Comparison of ENCODE assay signal across 1 cellular context in genomic region chr21:26091480-26092018, GRCh38.
TF ChIP-seq lines count a peak whose summit lies in the region.

No MANE protein-coding gene starts in this region.

TF ChIP-seq in IMR-90, 13 proteins besides CTCF, POLR2A, EP300 and RAD21 (continued from another document):
- TF ChIP-seq, protein P1, sequence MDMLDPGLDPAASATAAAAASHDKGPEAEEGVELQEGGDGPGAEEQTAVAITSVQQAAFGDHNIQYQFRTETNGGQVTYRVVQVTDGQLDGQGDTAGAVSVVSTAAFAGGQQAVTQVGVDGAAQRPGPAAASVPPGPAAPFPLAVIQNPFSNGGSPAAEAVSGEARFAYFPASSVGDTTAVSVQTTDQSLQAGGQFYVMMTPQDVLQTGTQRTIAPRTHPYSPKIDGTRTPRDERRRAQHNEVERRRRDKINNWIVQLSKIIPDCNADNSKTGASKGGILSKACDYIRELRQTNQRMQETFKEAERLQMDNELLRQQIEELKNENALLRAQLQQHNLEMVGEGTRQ (IDR thresholded peaks at IDR 0.05; ENCODE audit: low read depth, low read length): no peak
- TF ChIP-seq MXI1 (IDR thresholded peaks at IDR 0.05; ENCODE audit: borderline replicate concordance, low read depth, low read length): no peak
